In genomic region chr4:159117564-159117963, GRCh38 we compare ENCODE assay signal across 15 cellular contexts.
"Had no signal": no experiment of that assay in that cellular context is flagged by ENCODE, and none has a peak within 500 bp of the region (broad histone marks: within the 10 kb centered on the region; RNA-seq: fewer than 3 reads in every experiment).

No MANE protein-coding gene starts in this region.

- H3K36me3 ChIP-seq: adrenal gland, esophagus muscularis mucosa, left lung had no signal

- H3K27me3 ChIP-seq: adrenal gland, dorsolateral prefrontal cortex, esophagus muscularis mucosa, left lung had no signal

- H3K27me3 Mint-ChIP-seq: activated CD4-positive, alpha-beta memory T cell treated with anti-CD3 and anti-CD28 coated beads for 36 hours; activated CD8-positive, alpha-beta memory T cell treated with anti-CD3 and anti-CD28 coated beads, Interleukin-2, amount 10 ng/mL, durations not matched to agents 7 days and 5 days; activated naive CD4-positive, alpha-beta T cell treated with anti-CD3 and anti-CD28 coated beads, Interleukin-2, amount 50 U/mL, for 24 hours had no signal

- H3K36me3 Mint-ChIP-seq: natural killer cell had no signal

- H3K27ac Mint-ChIP-seq: activated CD4-positive, alpha-beta memory T cell treated with anti-CD3 and anti-CD28 coated beads for 36 hours; activated naive CD4-positive, alpha-beta T cell treated with anti-CD3 and anti-CD28 coated beads, Interleukin-2, amount 50 U/mL, for 24 hours had no signal

- H3K9me3 Mint-ChIP-seq: activated naive CD4-positive, alpha-beta T cell treated with anti-CD3 and anti-CD28 coated beads, Interleukin-2, amount 50 U/mL, for 24 hours; natural killer cell had no signal

- H3K27ac ChIP-seq: adrenal gland, esophagus muscularis mucosa, left lung had no signal

- H3K4me1 ChIP-seq: adrenal gland had no signal

- H3K9me3 ChIP-seq: adrenal gland, esophagus muscularis mucosa, left lung, mucosa of descending colon had no signal

- ATAC-seq: left lung had no signal

- H3K4me3 ChIP-seq: adrenal gland, dorsolateral prefrontal cortex, esophagus muscularis mucosa, left lung, mucosa of descending colon had no signal

- H3K4me3 Mint-ChIP-seq: activated CD4-positive, alpha-beta memory T cell treated with anti-CD3 and anti-CD28 coated beads for 36 hours; activated CD8-positive, alpha-beta memory T cell treated with anti-CD3 and anti-CD28 coated beads, Interleukin-2, amount 10 ng/mL, durations not matched to agents 7 days and 5 days; activated naive CD4-positive, alpha-beta T cell treated with anti-CD3 and anti-CD28 coated beads, Interleukin-2, amount 50 U/mL, for 24 hours; memory B cell; natural killer cell; T-helper 2 cell treated with Interferon-gamma antibody and Interleukin-4, amounts not matched to agents 5 μg/mL and 100 μg/mL, for 36 hours had no signal

- DNase-seq: activated CD4-positive, alpha-beta memory T cell treated with anti-CD3 and anti-CD28 coated beads for 36 hours; activated CD4-positive, CD25-positive, alpha-beta regulatory T cell; activated CD8-positive, alpha-beta memory T cell treated with anti-CD3 and anti-CD28 coated beads, Interleukin-2, amount 10 ng/mL, durations not matched to agents 7 days and 5 days; activated T-cell treated with anti-CD3 and anti-CD28 coated beads, Interleukin-2, amount 50 U/mL, for 1 hour; adrenal gland; dorsolateral prefrontal cortex; left lung; natural killer cell; stimulated activated CD4-positive, alpha-beta T cell treated with anti-CD3 and anti-CD28 coated beads, Interleukin-4, amount 100 ng/mL, for 1 hour; trophoblast cell had no signal
